Comparison of ENCODE assay signal across 8 cellular contexts in genomic region chr11:67374571-67375276, GRCh38. TPM values are rescaled to one million over a fixed set of nuclear protein-coding genes. Genes with fewer than 3 reads are reported as not detected.
DNase-seq lines count a peak whose midpoint lies in the region; ATAC-seq, FAIRE-seq and TF ChIP-seq lines count a peak whose summit lies in the region.

No MANE protein-coding gene starts in this region.

- H3K4me1 Mint-ChIP-seq in CD4-positive, alpha-beta T cell (ENCODE audit: low read depth): peaks cover 45% of the 10 kb centered on the region

- peaks cover 7% of the 10 kb centered on the region for H3K36me3 ChIP-seq in MG63
- H3K36me3 ChIP-seq in H1 (ENCODE audit: control insufficient read depth in 2 of 4, insufficient read depth in 4 of 4, low read length in 3 of 4): no peaks in the 10 kb centered on the region
- no peaks in the 10 kb centered on the region for H3K36me3 ChIP-seq in neuron (ENCODE audit: insufficient read depth, low read length)
- no peaks in the 10 kb centered on the region for H3K36me3 ChIP-seq in HAP-1 (replicated peaks)

- peak overlapping the region; percentile 71; the same call in 1 of the 2 replicates for H2BK5ac ChIP-seq in H1 (ENCODE audit: low read depth, low read length)

- H3K14ac ChIP-seq in H1 (ENCODE audit: insufficient read length): no peak overlapping the region

- H3K4me1 ChIP-seq in H1 (replicated peaks in 1 of 4; ENCODE audit: control insufficient read depth in 3 of 4, insufficient read depth in 4 of 4, low read length in 3 of 4) (peaks cover 0 to 50% (median 41%) of the 10 kb centered on the region in 4 experiments; a peak in 6 of 7 replicates), neuron (ENCODE audit: insufficient read depth, low read length) (peaks cover 48% of the 10 kb centered on the region), HAP-1 (peaks cover 8% of the 10 kb centered on the region)

- peaks cover 5% of the 10 kb centered on the region for H3K36me3 Mint-ChIP-seq in CD4-positive, alpha-beta T cell (ENCODE audit: low read depth)

- FAIRE-seq in H1 (lab: Jason Lieb, UNC): no peak

- peaks cover 16% of the 10 kb centered on the region for H3K27me3 ChIP-seq in CD4-positive, alpha-beta T cell (ENCODE audit: control insufficient read depth, insufficient read depth, low read length)
- no peaks in the 10 kb centered on the region for H3K27me3 ChIP-seq in MG63
- H3K27me3 ChIP-seq in H1 (replicated peaks in 1 of 4; ENCODE audit: control insufficient read depth in 3 of 4, extremely low read depth in 1 of 4, insufficient read depth in 3 of 4, low read length in 3 of 4): peaks cover 7 to 62% (median 53%) of the 10 kb centered on the region in 4 experiments
- H3K27me3 ChIP-seq in neuron (ENCODE audit: insufficient read depth, low read length): no peaks in the 10 kb centered on the region
- peaks cover 3% of the 10 kb centered on the region; the same call in 1 of the 2 replicates for H3K27me3 ChIP-seq in HAP-1 (ENCODE audit: low read depth)

- peaks cover 25% of the 10 kb centered on the region; the same call in 1 of the 2 replicates for H3K23me2 ChIP-seq in H1 (ENCODE audit: low read depth, low read length)

- no peak overlapping the region for H2BK120ac ChIP-seq in H1 (replicated peaks; ENCODE audit: low read depth, low read length)

- no peaks in the 10 kb centered on the region for H3K79me2 ChIP-seq in H1 (ENCODE audit: control insufficient read depth in 1 of 2, insufficient read depth in 2 of 2, low read length in 2 of 2)

- 7% methylated on average over 7 of the region's 9 CpGs; no CpG with 5 or more reads in 1 of the 2 experiments for WGBS in H1 (ENCODE audit: extremely low coverage in 1 of 2, insufficient coverage in 1 of 2, insufficient read length in 1 of 2, insufficient replicate concordance in 2 of 2, low coverage in 1 of 2, low lambda C conversion rate in 2 of 2, missing lambda C conversion rate in 1 of 2), 2 experiments

- H2BK20ac ChIP-seq in H1 (ENCODE audit: low read length): no peak overlapping the region

- H3K18ac ChIP-seq in H1 (ENCODE audit: extremely low read depth, low read length): peak overlapping the region; percentile 87

- H3K27ac Mint-ChIP-seq in CD4-positive, alpha-beta T cell: peak overlapping the region; percentile 91

- no peak overlapping the region for H3K56ac ChIP-seq in H1 (replicated peaks; ENCODE audit: insufficient read length, low read depth, low read length)

- peak overlapping the region; percentile 87 to 96 for H3K4me2 ChIP-seq in H1 (ENCODE audit: insufficient read depth in 1 of 2, low read depth in 2 of 2, low read length in 2 of 2)

- TF ChIP-seq EP300 in H1 (IDR thresholded peaks at IDR 0.05; ENCODE audit: borderline replicate concordance in 1 of 2, low read depth in 2 of 2, low read length in 2 of 2): no peak

- POLR2A ChIA-PET in CD4-positive, alpha-beta T cell (lab: Charles Lee): interaction anchor here (0.6 to 8.2 kb wide), 6 partner anchors 11 to 97 kb away, joined by 3 to 81 read pairs (median 7); partner anchors contain the start of genes POLD4 and PTPRCAP
- POLR2A ChIA-PET in H1 (lab: Charles Lee; ENCODE audit: partially characterized antibody): interaction anchor here (0.9 to 2.3 kb wide), 8 partner anchors 7 to 104 kb away, joined by 3 to 7 read pairs (median 3); partner anchors contain the start of gene POLD4

- no peak overlapping the region; the same call in 1 of the 2 replicates for H2AK5ac ChIP-seq in H1 (ENCODE audit: low read depth, low read length)

- CTCF ChIA-PET in CD4-positive, alpha-beta T cell (lab: Charles Lee): interaction anchor here (1.1 to 5.6 kb wide), 8 partner anchors 8 to 83 kb away, joined by 3 to 24 read pairs (median 10); partner anchors contain the start of gene PPP1CA
- CTCF ChIA-PET in H1 (lab: Charles Lee; ENCODE audit: partially characterized antibody): interaction anchor here (0.7 to 34.8 kb wide), 7 partner anchors 7 to 254 kb away, joined by 3 to 1305 read pairs (median 7); partner anchors contain the start of genes POLD4 and RAD9A

- no peak overlapping the region for H3K9ac ChIP-seq in H1 (replicated peaks in 1 of 4; ENCODE audit: extremely low read depth in 1 of 4, low read depth in 3 of 4, low read length in 3 of 4)

- DNase-seq in CD4-positive, alpha-beta T cell: no peak
- DNase-seq in MG63 (peak; percentile 85), H1 (ENCODE audit: low read depth in 1 of 2, low spot score in 2 of 2) (peak in 1 of 2 experiments; percentile 63), NCI-H1105 treated with DMSO at 0.1 percent for 48 hours (lab: John Stamatoyannopoulos, UW) (no peak), KG1 (lab: John Stamatoyannopoulos, UW) (no peak), HAP-1 (ENCODE audit: low spot score in 2 of 2) (no peak), hepatic stellate cell (ENCODE audit: low spot score) (no peak)

- no peak overlapping the region for H4K8ac ChIP-seq in H1 (ENCODE audit: extremely low read depth, insufficient read depth, low read length)

- intact Hi-C loops in CD4-positive, alpha-beta T cell (cut with DNase I, micrococcal nuclease): no loop called here

- 0 out of 2 replicates have a peak overlapping the region, but pooled peaks have one; percentile 50 for H2BK12ac ChIP-seq in H1 (ENCODE audit: low read depth, low read length)

- no peaks in the 10 kb centered on the region for H3K9me3 Mint-ChIP-seq in CD4-positive, alpha-beta T cell

- no peak overlapping the region for H3K23ac ChIP-seq in H1 (ENCODE audit: insufficient read length)

- H2AFZ ChIP-seq in H1 (ENCODE audit: low read length): no peak overlapping the region
- H2AFZ ChIP-seq in neuron (ENCODE audit: low read depth, low read length): peak overlapping the region; percentile 18

- no peak for ATAC-seq in CD4-positive, alpha-beta T cell (ENCODE audit: poor library complexity)

- H3K4me3 ChIP-seq in MG63 (peak overlapping the region; percentile 63), H1 (ENCODE audit: extremely low read depth in 1 of 4, insufficient read depth in 2 of 4, low read depth in 3 of 4, low read length in 4 of 4) (peak overlapping the region; percentile 41 to 77 (median 51); a peak in 7 of 8 replicates), neuron (ENCODE audit: low read length) (peak overlapping the region; percentile 55), HAP-1 (no peak overlapping the region)

- in situ Hi-C loops in HAP-1 (cut with MboI; ENCODE audit: low sequenced_read_pairs): no loop called here

- peak overlapping the region; percentile 91 for H3K4me3 Mint-ChIP-seq in CD4-positive, alpha-beta T cell

- peaks cover 0 to 5% of the 10 kb centered on the region in 2 experiments for H4K20me1 ChIP-seq in H1 (replicated peaks in 1 of 2; ENCODE audit: control insufficient read depth in 1 of 2, insufficient read depth in 2 of 2, low read length in 2 of 2)

- H3K27me3 Mint-ChIP-seq in CD4-positive, alpha-beta T cell: peaks cover 42% of the 10 kb centered on the region

- no peak overlapping the region for H3K4ac ChIP-seq in H1 (replicated peaks; ENCODE audit: insufficient read length, low read depth, low read length)

- H3K79me1 ChIP-seq in H1 (ENCODE audit: low read depth, low read length): no peaks in the 10 kb centered on the region

- TF ChIP-seq RAD21 in H1 (IDR thresholded peaks at IDR 0.05 in 1 of 2, conservative IDR thresholded peaks at IDR 0.05 in 1 of 2; ENCODE audit: low read depth in 2 of 2, low read length in 2 of 2): no peak

- no peak overlapping the region for H4K5ac ChIP-seq in H1 (ENCODE audit: insufficient read length, low read depth, low read length)

- H4K91ac ChIP-seq in H1 (replicated peaks; ENCODE audit: insufficient read length, low read length): no peak overlapping the region

- no peak for TF ChIP-seq CTCF in CD4-positive, alpha-beta T cell (IDR thresholded peaks at IDR 0.05)
- no peak for TF ChIP-seq CTCF in H1 (IDR thresholded peaks at IDR 0.05; ENCODE audit: control extremely low read depth in 1 of 3, insufficient read depth in 1 of 3, low read depth in 1 of 3, low read length in 3 of 3)

- TF ChIP-seq POLR2A in H1 (IDR thresholded peaks at IDR 0.05; ENCODE audit: control extremely low read depth in 1 of 2, low read depth in 2 of 2, low read length in 2 of 2): no peak

- H2BK15ac ChIP-seq in H1 (ENCODE audit: low read length): 0 out of 2 replicates have a peak overlapping the region, but pooled peaks have one; percentile 81

- no peak overlapping the region for H3K27ac ChIP-seq in CD4-positive, alpha-beta T cell (ENCODE audit: low read depth, low read length)
- H3K27ac ChIP-seq in H1 (ENCODE audit: low read depth, low read length): no peak overlapping the region

- no peaks in the 10 kb centered on the region for H3K9me3 ChIP-seq in CD4-positive, alpha-beta T cell (ENCODE audit: control insufficient read depth, low read length)
- H3K9me3 ChIP-seq in MG63 (no peaks in the 10 kb centered on the region), H1 (ENCODE audit: insufficient read depth in 2 of 2, low read depth in 1 of 2, low read length in 1 of 2) (no peaks in the 10 kb centered on the region), neuron (ENCODE audit: low read length) (no peaks in the 10 kb centered on the region), HAP-1 (no peaks in the 10 kb centered on the region)

RNA-seq across cellular contexts. Expression of gene CLCF1, which starts 1.3 kb away (rescaled TPM):
- total RNA-seq in CD4-positive, alpha-beta T cell: 1 to 10 TPM; 6.0 to 6.9 TPM
- total RNA-seq in MG63 (2014; rRNA removed; shearing (Covaris generic); ENCODE audit: low replicate concordance): 6.4 and 7.7 TPM in 2 replicates
- 0.32 and 0.57 TPM in 2 replicates for total RNA-seq in H1 (2021; fragmentation: NEBNext Ultra II Directional; extraction: Animal tissue kit (Norgen Biotek cat#: 25700))
- 1.2 and 2.6 TPM in 2 replicates for polyA plus RNA-seq in H1 (2011; rRNA removed)
- 1.0 TPM for polyA plus RNA-seq in H1 (2011; cell fraction: cytosol; rRNA removed)
- 2.7 TPM for polyA plus RNA-seq in H1 (2011; cell fraction: nucleus; rRNA removed)
- 0.81 to 1.2 TPM (median 1.0 TPM) in 4 replicates for polyA plus RNA-seq in H1 (2012, experiment 1 of 2)
- 0.81 TPM for polyA plus RNA-seq in H1 (2012, experiment 2 of 2)
- 0.95 TPM for polyA plus RNA-seq in H1 (2013, experiment 1 of 2)
- 0.66 TPM for polyA plus RNA-seq in H1 (2013, experiment 2 of 2)
- polyA minus RNA-seq in H1 (2011; rRNA and poly(A)+ RNA removed): 0.54 TPM in 2 replicates
- not detected for polyA minus RNA-seq in H1 (2011; cell fraction: cytosol; rRNA and poly(A)+ RNA removed)
- 0.40 TPM for polyA minus RNA-seq in H1 (2011; cell fraction: nucleus; rRNA and poly(A)+ RNA removed)

RNA-seq across cellular contexts. Expression of gene RAD9A, which starts 17.1 kb away (rescaled TPM):
- 10 to 100 TPM; 19.3 to 20.3 TPM for total RNA-seq in CD4-positive, alpha-beta T cell
- total RNA-seq in MG63 (2014; rRNA removed; shearing (Covaris generic); ENCODE audit: low replicate concordance): 1.7 and 17.6 TPM in 2 replicates
- 20.8 and 22.2 TPM in 2 replicates for total RNA-seq in H1 (2021; fragmentation: NEBNext Ultra II Directional; extraction: Animal tissue kit (Norgen Biotek cat#: 25700))
- 25.5 and 29.6 TPM in 2 replicates for polyA plus RNA-seq in H1 (2011; rRNA removed)
- 25.1 TPM for polyA plus RNA-seq in H1 (2011; cell fraction: cytosol; rRNA removed)
- 76.6 TPM for polyA plus RNA-seq in H1 (2011; cell fraction: nucleus; rRNA removed)
- polyA plus RNA-seq in H1 (2012, experiment 1 of 2): 19.7 to 23.9 TPM (median 22.6 TPM) in 4 replicates
- 19.6 TPM for polyA plus RNA-seq in H1 (2012, experiment 2 of 2)
- polyA plus RNA-seq in H1 (2013, experiment 1 of 2): 19.6 TPM
- polyA plus RNA-seq in H1 (2013, experiment 2 of 2): 18.6 TPM
- 5.9 and 10.4 TPM in 2 replicates for polyA minus RNA-seq in H1 (2011; rRNA and poly(A)+ RNA removed)
- 10.0 TPM for polyA minus RNA-seq in H1 (2011; cell fraction: cytosol; rRNA and poly(A)+ RNA removed)
- 17.6 TPM for polyA minus RNA-seq in H1 (2011; cell fraction: nucleus; rRNA and poly(A)+ RNA removed)

RNA-seq across cellular contexts. Expression of gene POLD4, which starts 21.4 kb away (rescaled TPM):
- 10 to 100 TPM; 31.7 to 39.5 TPM for total RNA-seq in CD4-positive, alpha-beta T cell
- 17.3 and 40.1 TPM in 2 replicates for total RNA-seq in MG63 (2014; rRNA removed; shearing (Covaris generic); ENCODE audit: low replicate concordance)
- total RNA-seq in H1 (2021; fragmentation: NEBNext Ultra II Directional; extraction: Animal tissue kit (Norgen Biotek cat#: 25700)): 18.5 and 21.2 TPM in 2 replicates
- polyA plus RNA-seq in H1 (2011; rRNA removed): 46.7 and 72.0 TPM in 2 replicates
- 40.6 TPM for polyA plus RNA-seq in H1 (2011; cell fraction: cytosol; rRNA removed)
- polyA plus RNA-seq in H1 (2011; cell fraction: nucleus; rRNA removed): 35.3 TPM
- polyA plus RNA-seq in H1 (2012, experiment 1 of 2): 18.8 to 31.5 TPM (median 27.6 TPM) in 4 replicates
- 33.8 TPM for polyA plus RNA-seq in H1 (2012, experiment 2 of 2)
- polyA plus RNA-seq in H1 (2013, experiment 1 of 2): 25.0 TPM
- 25.1 TPM for polyA plus RNA-seq in H1 (2013, experiment 2 of 2)
- polyA minus RNA-seq in H1 (2011; rRNA and poly(A)+ RNA removed): 6.8 and 7.2 TPM in 2 replicates
- 12.2 TPM for polyA minus RNA-seq in H1 (2011; cell fraction: cytosol; rRNA and poly(A)+ RNA removed)
- 11.0 TPM for polyA minus RNA-seq in H1 (2011; cell fraction: nucleus; rRNA and poly(A)+ RNA removed)

RNA-seq across cellular contexts. Expression of gene PPP1CA, which starts 26.9 kb away (rescaled TPM):
- 10 to 100 TPM; 42.0 to 45.5 TPM for total RNA-seq in CD4-positive, alpha-beta T cell
- total RNA-seq in MG63 (2014; rRNA removed; shearing (Covaris generic); ENCODE audit: low replicate concordance): 244 and 262 TPM in 2 replicates
- 198 and 210 TPM in 2 replicates for total RNA-seq in H1 (2021; fragmentation: NEBNext Ultra II Directional; extraction: Animal tissue kit (Norgen Biotek cat#: 25700))
- polyA plus RNA-seq in H1 (2011; rRNA removed): 359 and 430 TPM in 2 replicates
- polyA plus RNA-seq in H1 (2011; cell fraction: cytosol; rRNA removed): 274 TPM
- 218 TPM for polyA plus RNA-seq in H1 (2011; cell fraction: nucleus; rRNA removed)
- 139 to 201 TPM (median 197 TPM) in 4 replicates for polyA plus RNA-seq in H1 (2012, experiment 1 of 2)
- polyA plus RNA-seq in H1 (2012, experiment 2 of 2): 283 TPM
- polyA plus RNA-seq in H1 (2013, experiment 1 of 2): 157 TPM
- 156 TPM for polyA plus RNA-seq in H1 (2013, experiment 2 of 2)
- 140 and 166 TPM in 2 replicates for polyA minus RNA-seq in H1 (2011; rRNA and poly(A)+ RNA removed)
- 98.8 TPM for polyA minus RNA-seq in H1 (2011; cell fraction: cytosol; rRNA and poly(A)+ RNA removed)
- polyA minus RNA-seq in H1 (2011; cell fraction: nucleus; rRNA and poly(A)+ RNA removed): 65.8 TPM

RNA-seq across cellular contexts. Expression of gene TBC1D10C, which starts 29.2 kb away (rescaled TPM):
- total RNA-seq in CD4-positive, alpha-beta T cell: 100 to 1,000 TPM; 205 to 212 TPM
- total RNA-seq in MG63 (2014; rRNA removed; shearing (Covaris generic); ENCODE audit: low replicate concordance): not detected in 2 replicates
- 0.69 TPM in 1 of 2 replicates, not detected in the other for total RNA-seq in H1 (2021; fragmentation: NEBNext Ultra II Directional; extraction: Animal tissue kit (Norgen Biotek cat#: 25700))
- polyA plus RNA-seq in H1 (2011; rRNA removed): 0.27 and 0.35 TPM in 2 replicates
- polyA plus RNA-seq in H1 (2011; cell fraction: cytosol; rRNA removed): 0.16 TPM
- polyA plus RNA-seq in H1 (2011; cell fraction: nucleus; rRNA removed): 1.6 TPM
- 0.11 to 1.00 TPM (median 0.55 TPM) in 4 replicates for polyA plus RNA-seq in H1 (2012, experiment 1 of 2)
- polyA plus RNA-seq in H1 (2012, experiment 2 of 2): 0.31 TPM
- 0.41 TPM for polyA plus RNA-seq in H1 (2013, experiment 1 of 2)
- 0.46 TPM for polyA plus RNA-seq in H1 (2013, experiment 2 of 2)
- 0.22 and 0.41 TPM in 2 replicates for polyA minus RNA-seq in H1 (2011; rRNA and poly(A)+ RNA removed)
- polyA minus RNA-seq in H1 (2011; cell fraction: cytosol; rRNA and poly(A)+ RNA removed): not detected
- polyA minus RNA-seq in H1 (2011; cell fraction: nucleus; rRNA and poly(A)+ RNA removed): 0.40 TPM
